21 cellular contexts compared by ENCODE assay signal in genomic region chr5:128253224-128253623, GRCh38.
DNase-seq lines count a peak whose midpoint lies in the region; ATAC-seq and TF ChIP-seq lines count a peak whose summit lies in the region.
"Had no signal": no experiment of that assay in that cellular context is flagged by ENCODE, and none has a peak within 500 bp of the region (broad histone marks: within the 10 kb centered on the region; RNA-seq: fewer than 3 reads in every experiment).

No MANE protein-coding gene starts in this region.

- no peak overlapping the region for H3K4me3 Mint-ChIP-seq in nephron
- H3K4me3 Mint-ChIP-seq: B cell; CD4-positive, CD25-positive, alpha-beta regulatory T cell; CD8-positive, alpha-beta T cell; GM23338; H9 had no signal

- peaks cover 24% of the 10 kb centered on the region for H3K36me3 Mint-ChIP-seq in nephron (ENCODE audit: low read depth)
- H3K36me3 Mint-ChIP-seq: CD4-positive, CD25-positive, alpha-beta regulatory T cell; CD8-positive, alpha-beta T cell had no signal

- H3K4me1 ChIP-seq in cardiac muscle cell (ENCODE audit: low read depth) = no peaks in the 10 kb centered on the region
- H3K4me1 ChIP-seq: BLaER1, Caco-2 had no signal

- intact Hi-C loops in Right ventricle myocardium superior (cut with DNase I) = no loop called here

- H3K27me3 Mint-ChIP-seq in nephron (ENCODE audit: low read depth) = peaks cover 4% of the 10 kb centered on the region
- H3K27me3 Mint-ChIP-seq: B cell; CD4-positive, CD25-positive, alpha-beta regulatory T cell had no signal

- no peak overlapping the region for H3K4me3 ChIP-seq in cardiac muscle cell
- H3K4me3 ChIP-seq: BLaER1, GM12878, GM23338 had no signal

- ATAC-seq in Right ventricle myocardium superior (ENCODE audit: poor library complexity) = no peak
- ATAC-seq: CD8-positive, alpha-beta T cell; GM12878; GM23338; HCT116 had no signal

- H3K27ac ChIP-seq in cardiac muscle cell = peak overlapping the region; percentile 15
- H3K27ac ChIP-seq: 22Rv1, BLaER1, C4-2B had no signal

- no peaks in the 10 kb centered on the region for H3K9me3 ChIP-seq in cardiac muscle cell (ENCODE audit: low read depth)
- H3K9me3 ChIP-seq: Caco-2 had no signal

- DNase-seq in cardiac muscle cell (ENCODE audit: low read depth in 1 of 2, low spot score in 1 of 2) (no peak), Right ventricle myocardium superior (no peak), fibroblast of peridontal ligament (ENCODE audit: extremely low read depth) (peak; percentile 44), amniotic stem cell (lab: John Stamatoyannopoulos, UW) (no peak), T1000 (lab: John Stamatoyannopoulos, UW) (no peak), retina (no peak)
- DNase-seq in stimulated activated CD4-positive, alpha-beta T cell treated with anti-CD3 and anti-CD28 coated beads, Interleukin-2, amount 100 ng/mL, for 48 hours = no peak
- DNase-seq: Caco-2; CD4-positive, CD25-positive, alpha-beta regulatory T cell; CD8-positive, alpha-beta T cell; DMS153; DND-41; H9 had no signal

- H3K27ac Mint-ChIP-seq in nephron = peak overlapping the region in 2 of 3 experiments; percentile 65 to 76
- H3K27ac Mint-ChIP-seq: B cell; CD4-positive, CD25-positive, alpha-beta regulatory T cell; CD8-positive, alpha-beta T cell; GM23338; H9 had no signal

- H3K27me3 ChIP-seq in cardiac muscle cell = no peaks in the 10 kb centered on the region
- H3K27me3 ChIP-seq: BLaER1 had no signal

- H3K9me3 Mint-ChIP-seq in nephron = peaks cover 9% of the 10 kb centered on the region
- H3K9me3 Mint-ChIP-seq: CD8-positive, alpha-beta T cell; GM23338; H9 had no signal

- H3K4me1 Mint-ChIP-seq in nephron = peaks cover 40% of the 10 kb centered on the region
- H3K4me1 Mint-ChIP-seq: B cell; CD4-positive, CD25-positive, alpha-beta regulatory T cell; GM23338; H9 had no signal

- no peak for TF ChIP-seq CTCF in cardiac muscle cell (IDR thresholded peaks at IDR 0.05; ENCODE audit: low read depth, low read length)
- no peak for TF ChIP-seq CTCF in nephron (IDR thresholded peaks at IDR 0.05; ENCODE audit: unreplicated experiment in 3 of 3)

- peaks cover 29% of the 10 kb centered on the region for H3K36me3 ChIP-seq in cardiac muscle cell
- H3K36me3 ChIP-seq: BLaER1 had no signal
